ENCODE assay signal across 1 cellular context in genomic region chr1:234781241-234782056, GRCh38.
A peak's percentile ranks its signal among the peaks of the same experiment; 100 is the strongest.
TF ChIP-seq lines count a peak whose summit lies in the region.

No MANE protein-coding gene starts in this region.

TF ChIP-seq in K562, 482 proteins besides CTCF, POLR2A, EP300 and RAD21 (continued from another document and continues in another):
- TF ChIP-seq MITF (IDR thresholded peaks at IDR 0.05) (no peak), BCLAF1 (IDR thresholded peaks at IDR 0.05; ENCODE audit: borderline replicate concordance in 1 of 2, control insufficient read depth in 1 of 2, low read depth in 2 of 2, low read length in 1 of 2) (no peak), ZBTB9 (CRISPR knock-in tag; IDR thresholded peaks at IDR 0.05) (no peak), CREB3 (tag; conservative IDR thresholded peaks at IDR 0.05; ENCODE audit: low read depth) (0 out of 2 replicates have a peak, but pooled peaks have one; percentile 3), TEAD2 (tag; IDR thresholded peaks at IDR 0.05) (0 out of 2 replicates have a peak, but pooled peaks have one; percentile 44), HEY1 (CRISPR knock-in tag; IDR thresholded peaks at IDR 0.05; ENCODE audit: borderline replicate concordance) (0 out of 2 replicates have a peak, but pooled peaks have one; percentile 3), ZBED1 (IDR thresholded peaks at IDR 0.05) (no peak; the same call in 1 of the 2 replicates), UBTF (IDR thresholded peaks at IDR 0.05; ENCODE audit: borderline replicate concordance in 1 of 2, low read depth in 2 of 2, low read length in 2 of 2) (peak; percentile 55 to 57; a peak in 1 of 4 replicates), RHOXF2B (CRISPR knock-in tag; conservative IDR thresholded peaks at IDR 0.05) (no peak), DPF2 (IDR thresholded peaks at IDR 0.05) (no peak), ZC3H8 (IDR thresholded peaks at IDR 0.05) (no peak), MIER1 (IDR thresholded peaks at IDR 0.05; ENCODE audit: low read depth) (no peak), HINFP (tag; conservative IDR thresholded peaks at IDR 0.05; ENCODE audit: low read depth) (no peak), CC2D1A (IDR thresholded peaks at IDR 0.05) (0 out of 2 replicates have a peak, but pooled peaks have one; percentile 53), ZNF12 (CRISPR knock-in tag; IDR thresholded peaks at IDR 0.05) (peak; percentile 65; the same call in 1 of the 2 replicates), OTX1 (CRISPR knock-in tag; IDR thresholded peaks at IDR 0.05) (peak; percentile 78; the same call in 1 of the 2 replicates), ZNF395 (CRISPR knock-in tag; IDR thresholded peaks at IDR 0.05) (no peak; the same call in 1 of the 2 replicates), ZSCAN29 (IDR thresholded peaks at IDR 0.05) (no peak), JUND (IDR thresholded peaks at IDR 0.05; ENCODE audit: borderline replicate concordance, low read depth, low read length) (peak; percentile 41; the same call in 1 of the 2 replicates), JUND (tag; IDR thresholded peaks at IDR 0.05; ENCODE audit: borderline replicate concordance, low read depth, low read length) (no peak), ZNF263 (CRISPR knock-in tag; IDR thresholded peaks at IDR 0.05; ENCODE audit: borderline replicate concordance) (0 out of 2 replicates have a peak, but pooled peaks have one; percentile 23), TCF3 (CRISPR knock-in tag; IDR thresholded peaks at IDR 0.05) (no peak), RCOR1 (IDR thresholded peaks at IDR 0.05; ENCODE audit: borderline replicate concordance in 1 of 2, low read depth in 2 of 2, low read length in 2 of 2) (peak in 1 of 2 experiments; percentile 59; a peak in 1 of 4 replicates), ZNF217 (CRISPR knock-in tag; IDR thresholded peaks at IDR 0.05) (no peak), NFATC3 (IDR thresholded peaks at IDR 0.05) (no peak), JUNB (CRISPR knock-in tag; conservative IDR thresholded peaks at IDR 0.05) (peak; percentile 46; the same call in 1 of the 2 replicates), ZBTB34 (CRISPR knock-in tag; IDR thresholded peaks at IDR 0.05) (no peak), TBL1XR1 (IDR thresholded peaks at IDR 0.05; ENCODE audit: low read length in 2 of 2) (peak in 1 of 2 experiments; percentile 59; a peak in 1 of 4 replicates), CREM (IDR thresholded peaks at IDR 0.05; ENCODE audit: low read depth) (0 out of 2 replicates have a peak, but pooled peaks have one; percentile 13), TARDBP (IDR thresholded peaks at IDR 0.05) (peak; percentile 71; the same call in 1 of the 2 replicates), BRF1 (IDR thresholded peaks at IDR 0.05; ENCODE audit: borderline replicate concordance, extremely low read depth, insufficient read length) (no peak), PTTG1 (tag; IDR thresholded peaks at IDR 0.05; ENCODE audit: low read depth) (peak; percentile 49; the same call in 1 of the 2 replicates), ZNF76 (CRISPR knock-in tag; IDR thresholded peaks at IDR 0.05; ENCODE audit: borderline replicate concordance) (0 out of 2 replicates have a peak, but pooled peaks have one; percentile 66), CLOCK (CRISPR knock-in tag; IDR thresholded peaks at IDR 0.05; ENCODE audit: borderline replicate concordance) (no peak), FOXM1 (IDR thresholded peaks at IDR 0.05; ENCODE audit: low read depth) (no peak), FOXM1 (CRISPR knock-in tag; IDR thresholded peaks at IDR 0.05; ENCODE audit: low read depth) (no peak), ZNF24 (IDR thresholded peaks at IDR 0.05) (peak; percentile 6; the same call in 1 of the 2 replicates), ELK1 (CRISPR knock-in tag; IDR thresholded peaks at IDR 0.05) (no peak), SMAD4 (CRISPR knock-in tag; conservative IDR thresholded peaks at IDR 0.05) (0 out of 2 replicates have a peak, but pooled peaks have one; percentile 27), ZNF277 (CRISPR knock-in tag; IDR thresholded peaks at IDR 0.05; ENCODE audit: borderline replicate concordance) (no peak), ELF1 (tag; IDR thresholded peaks at IDR 0.05) (no peak), MAFG (tag; conservative IDR thresholded peaks at IDR 0.05) (no peak), ZNF354B (CRISPR knock-in tag; IDR thresholded peaks at IDR 0.05) (0 out of 2 replicates have a peak, but pooled peaks have one; percentile 49)
